ENCODE assay signal across 12 cellular contexts in genomic region chr18:44700652-44701051, GRCh38. TPM values are rescaled to one million over a fixed set of nuclear protein-coding genes. Genes with fewer than 3 reads are reported as not detected.
DNase-seq lines count a peak whose midpoint lies in the region; ATAC-seq, FAIRE-seq and TF ChIP-seq lines count a peak whose summit lies in the region.
"Had no signal": no experiment of that assay in that cellular context is flagged by ENCODE, and none has a peak within 500 bp of the region (broad histone marks: within the 10 kb centered on the region; RNA-seq: fewer than 3 reads in every experiment).

No MANE protein-coding gene starts in this region.

- peaks cover 18% of the 10 kb centered on the region for H3K27me3 Mint-ChIP-seq in activated T-cell treated with anti-CD3 and anti-CD28 coated beads, Interleukin-2, amount 50 U/mL, for 72 hours (ENCODE audit: low read depth)
- peaks cover 5% of the 10 kb centered on the region for H3K27me3 Mint-ChIP-seq in activated T-cell treated with anti-CD3 and anti-CD28 coated beads, Interleukin-2, amount 50 U/mL, for 24 hours

- no peak for DNase-seq in activated T-cell treated with anti-CD3 and anti-CD28 coated beads, Interleukin-2, amount 50 U/mL, for 72 hours
- no peak for DNase-seq in activated T-cell treated with anti-CD3 and anti-CD28 coated beads, Interleukin-2, amount 50 U/mL, for 24 hours
- DNase-seq in astrocyte of the hippocampus (ENCODE audit: low read depth, low spot score) = peak; percentile 34
- no peak for DNase-seq in kidney
- DNase-seq in upper lobe of right lung = no peak
- DNase-seq in osteoblast (ENCODE audit: insufficient read length, low spot score, missing footprints) = no peak
- DNase-seq in NCI-H2227 treated with DMSO at 0.1 percent for 48 hours (lab: John Stamatoyannopoulos, UW) = no peak
- DNase-seq: activated naive CD4-positive, alpha-beta T cell treated with anti-CD3 and anti-CD28 coated beads, Interleukin-2, amount 10 ng/mL, durations not matched to agents 7 days and 5 days; lower lobe of right lung; PC-9 had no signal

- H3K4me3 ChIP-seq in kidney (ENCODE audit: low read length in 2 of 2) (peak overlapping the region in 1 of 2 donors; percentile 21), upper lobe of right lung (no peak overlapping the region), osteoblast (ENCODE audit: insufficient read depth, low read length) (no peak overlapping the region)
- H3K4me3 ChIP-seq: lower lobe of right lung, PC-9 had no signal

- H3K27ac ChIP-seq in kidney (ENCODE audit: low read depth in 2 of 2, low read length in 2 of 2) (peak overlapping the region; percentile 49 to 82), upper lobe of right lung (no peak overlapping the region), osteoblast (ENCODE audit: low read depth, low read length) (no peak overlapping the region)
- H3K27ac ChIP-seq: lower lobe of right lung, PC-9 had no signal

- no peaks in the 10 kb centered on the region for H3K27me3 ChIP-seq in upper lobe of right lung
- H3K27me3 ChIP-seq in osteoblast (ENCODE audit: insufficient read depth, low read length) = no peaks in the 10 kb centered on the region

- no peaks in the 10 kb centered on the region for H3K79me2 ChIP-seq in osteoblast (ENCODE audit: insufficient read depth, low read length)

- TF ChIP-seq CTCF in kidney (IDR thresholded peaks at IDR 0.05; ENCODE audit: borderline replicate concordance, extremely low read depth, insufficient read depth) (no peak), upper lobe of right lung (IDR thresholded peaks at IDR 0.05) (no peak), osteoblast (IDR thresholded peaks at IDR 0.05; ENCODE audit: extremely low read depth, low read depth, low read length) (no peak)

- peaks cover 32% of the 10 kb centered on the region for H3K4me1 Mint-ChIP-seq in activated T-cell treated with anti-CD3 and anti-CD28 coated beads, Interleukin-2, amount 50 U/mL, for 72 hours (ENCODE audit: low read depth)
- H3K4me1 Mint-ChIP-seq in activated T-cell treated with anti-CD3 and anti-CD28 coated beads, Interleukin-2, amount 50 U/mL, for 24 hours (ENCODE audit: low read depth) = peaks cover 25% of the 10 kb centered on the region

- H3K36me3 Mint-ChIP-seq in activated T-cell treated with anti-CD3 and anti-CD28 coated beads, Interleukin-2, amount 50 U/mL, for 72 hours (ENCODE audit: insufficient read depth in 2 of 2) = peaks cover 0 to 4% of the 10 kb centered on the region in 2 donors
- peaks cover 3% of the 10 kb centered on the region for H3K36me3 Mint-ChIP-seq in activated T-cell treated with anti-CD3 and anti-CD28 coated beads, Interleukin-2, amount 50 U/mL, for 24 hours (ENCODE audit: low read depth)
- H3K36me3 Mint-ChIP-seq: activated naive CD4-positive, alpha-beta T cell treated with anti-CD3 and anti-CD28 coated beads, Interleukin-2, amount 10 ng/mL, durations not matched to agents 7 days and 5 days had no signal

- intact Hi-C loops in kidney (cut with DNase I) (no loop called here), upper lobe of right lung (cut with DNase I) (no loop called here)

- H3K9me3 ChIP-seq in kidney (ENCODE audit: control insufficient read depth in 1 of 2, low read length in 2 of 2) = no peaks in the 10 kb centered on the region
- no peaks in the 10 kb centered on the region for H3K9me3 ChIP-seq in upper lobe of right lung
- no peaks in the 10 kb centered on the region for H3K9me3 ChIP-seq in osteoblast (ENCODE audit: low read depth, low read length)
- H3K9me3 ChIP-seq: lower lobe of right lung had no signal

- H3K4me3 Mint-ChIP-seq in activated T-cell treated with anti-CD3 and anti-CD28 coated beads, Interleukin-2, amount 50 U/mL, for 72 hours = peak overlapping the region in 1 of 2 donors; percentile 9
- H3K4me3 Mint-ChIP-seq in activated T-cell treated with anti-CD3 and anti-CD28 coated beads, Interleukin-2, amount 50 U/mL, for 24 hours = no peak overlapping the region
- H3K4me3 Mint-ChIP-seq: activated naive CD4-positive, alpha-beta T cell treated with anti-CD3 and anti-CD28 coated beads, Interleukin-2, amount 10 ng/mL, durations not matched to agents 7 days and 5 days had no signal

- H3K9ac ChIP-seq in kidney (ENCODE audit: low read length in 2 of 2) = no peak overlapping the region

- peaks cover 35 to 37% of the 10 kb centered on the region in 2 donors for H3K4me1 ChIP-seq in kidney (ENCODE audit: control insufficient read depth in 1 of 2, insufficient read depth in 1 of 2, low read depth in 1 of 2, low read length in 2 of 2)
- peaks cover 10% of the 10 kb centered on the region for H3K4me1 ChIP-seq in upper lobe of right lung
- no peaks in the 10 kb centered on the region for H3K4me1 ChIP-seq in osteoblast (ENCODE audit: insufficient read depth, low read length)

- H3K9me3 Mint-ChIP-seq in activated T-cell treated with anti-CD3 and anti-CD28 coated beads, Interleukin-2, amount 50 U/mL, for 72 hours = no peaks in the 10 kb centered on the region
- no peaks in the 10 kb centered on the region for H3K9me3 Mint-ChIP-seq in activated T-cell treated with anti-CD3 and anti-CD28 coated beads, Interleukin-2, amount 50 U/mL, for 24 hours
- H3K9me3 Mint-ChIP-seq: activated naive CD4-positive, alpha-beta T cell treated with anti-CD3 and anti-CD28 coated beads, Interleukin-2, amount 10 ng/mL, durations not matched to agents 7 days and 5 days had no signal

- H3K4me2 ChIP-seq in osteoblast (ENCODE audit: insufficient read depth, low read length) = no peak overlapping the region
- H3K4me2 ChIP-seq: PC-9 had no signal

- H4K20me1 ChIP-seq in osteoblast (ENCODE audit: insufficient read depth, low read length) = no peaks in the 10 kb centered on the region

- peak overlapping the region; percentile 29 for H3K27ac Mint-ChIP-seq in activated T-cell treated with anti-CD3 and anti-CD28 coated beads, Interleukin-2, amount 50 U/mL, for 72 hours
- no peak overlapping the region for H3K27ac Mint-ChIP-seq in activated T-cell treated with anti-CD3 and anti-CD28 coated beads, Interleukin-2, amount 50 U/mL, for 24 hours
- H3K27ac Mint-ChIP-seq: activated naive CD4-positive, alpha-beta T cell treated with anti-CD3 and anti-CD28 coated beads, Interleukin-2, amount 10 ng/mL, durations not matched to agents 7 days and 5 days had no signal

- ATAC-seq in activated T-cell treated with anti-CD3 and anti-CD28 coated beads, Interleukin-2, amount 50 U/mL, for 72 hours (replicated peaks in 1 of 2) = peak; percentile 51 to 68
- ATAC-seq in upper lobe of right lung (peak; percentile 60), GM19324 (IDR thresholded peaks at IDR 0.05; ENCODE audit: low FRiP score, unreplicated experiment) (no peak)
- ATAC-seq: HCT116 had no signal

- no peak for FAIRE-seq in kidney (lab: Jason Lieb, UNC)

- H3K36me3 ChIP-seq in kidney (ENCODE audit: control insufficient read depth in 1 of 2, insufficient read depth in 2 of 2, low read length in 2 of 2) = peaks cover 0 to 2% of the 10 kb centered on the region in 2 donors
- no peaks in the 10 kb centered on the region for H3K36me3 ChIP-seq in upper lobe of right lung
- H3K36me3 ChIP-seq in osteoblast (ENCODE audit: insufficient read depth, low read length) = no peaks in the 10 kb centered on the region
- H3K36me3 ChIP-seq: lower lobe of right lung had no signal

- no peak overlapping the region for H2AFZ ChIP-seq in osteoblast (ENCODE audit: low read length)
- H2AFZ ChIP-seq: PC-9 had no signal

RNA-seq across cellular contexts. Expression of gene SETBP1, which starts 20.0 kb away (rescaled TPM):
- total RNA-seq in activated T-cell treated with anti-CD3 and anti-CD28 coated beads, Interleukin-2, amount 50 U/mL, for 72 hours = 10 to 100 TPM in 1 of 2 donors, 1 to 10 TPM in 1; 3.8 to 13.8 TPM
- total RNA-seq in kidney (71.7 TPM), upper lobe of right lung (39.5 TPM), osteoblast (22.8 and 23.0 TPM in 2 replicates)
- polyA plus RNA-seq in kidney (ENCODE audit: insufficient read depth, low read depth, low replicate concordance) = 2.7 TPM

Comparison
In these comparisons a context has a peak if more than half of its experiments do, and no peak if none do; other contexts are left out.
1. H3K27ac ChIP-seq: peak in kidney (2 of 2); none in upper lobe of right lung (single experiment) and osteoblast (single experiment).